In the genomic region with DNA sequence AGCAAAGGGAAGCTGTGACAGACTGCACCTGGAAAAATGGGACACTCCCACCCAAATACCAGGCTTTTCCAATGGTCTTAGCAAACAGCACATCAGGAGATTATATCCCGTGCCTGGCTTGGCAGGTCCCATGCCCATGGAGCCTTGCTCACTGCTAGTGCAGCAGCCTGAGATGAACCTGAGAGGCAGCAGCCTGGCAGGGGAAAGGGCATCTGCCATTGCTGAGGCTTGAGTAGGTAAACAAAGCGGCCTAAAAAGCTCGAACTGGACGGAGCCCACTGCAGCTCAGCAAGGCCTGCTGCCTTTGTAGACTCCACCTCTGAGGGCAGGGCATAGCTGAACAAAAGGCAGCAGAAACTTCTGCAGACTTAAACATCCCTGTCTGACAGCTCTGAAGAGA, we compare ENCODE assay signal across 1 cellular context. TPM values are rescaled to one million over a fixed set of nuclear protein-coding genes. Genes with fewer than 3 reads are reported as not detected.
"Had no signal": no experiment of that assay in that cellular context is flagged by ENCODE, and none has a peak within 500 bp of the region (broad histone marks: within the 10 kb centered on the region; RNA-seq: fewer than 3 reads in every experiment).

No MANE protein-coding gene starts in this region.

RNA-seq across cellular contexts. Expression of a gene that starts 18.9 kb away (rescaled TPM):
- total RNA-seq: G401 had no signal
